8 cellular contexts compared by ENCODE assay signal in the genomic region with DNA sequence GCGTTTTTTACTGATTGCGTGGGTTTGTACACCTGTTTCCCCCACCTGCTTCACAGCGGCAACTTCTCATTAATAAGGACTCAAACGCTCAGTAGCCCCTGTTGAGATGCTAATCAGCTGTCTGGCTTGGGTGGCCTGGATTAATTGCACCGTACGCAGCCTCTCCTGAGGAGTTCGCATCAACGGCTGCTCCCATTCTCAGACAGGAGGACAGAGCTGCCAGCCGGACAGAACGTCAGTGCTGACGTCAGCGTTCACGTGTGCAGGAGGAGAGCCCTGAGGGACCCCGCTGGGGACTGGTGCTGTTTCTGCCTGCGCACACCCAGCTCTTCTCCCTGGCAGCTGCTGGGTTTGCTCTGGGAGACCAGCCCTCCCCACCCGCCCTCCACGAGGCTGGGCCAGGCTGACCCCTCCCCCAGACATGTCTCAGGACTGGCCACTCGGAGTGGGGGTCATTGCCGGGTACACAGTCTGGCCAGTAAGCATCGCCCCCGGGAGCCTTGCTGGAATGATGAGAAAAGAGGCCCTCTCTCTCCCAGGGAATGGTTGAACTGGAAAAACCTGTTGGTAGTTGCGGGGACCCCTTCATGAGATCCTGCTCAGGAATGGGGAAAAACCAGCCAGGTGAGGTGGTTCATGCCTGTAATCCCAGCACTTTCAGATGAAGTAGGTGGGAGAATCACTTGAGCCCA. TPM values are rescaled to one million over a fixed set of nuclear protein-coding genes. Genes with fewer than 3 reads are reported as not detected.
A peak's percentile ranks its signal among the peaks of the same experiment; 100 is the strongest.
DNase-seq lines count a peak whose midpoint lies in the region; ATAC-seq and TF ChIP-seq lines count a peak whose summit lies in the region.

No MANE protein-coding gene starts in this region.

- CTCF ChIA-PET in activated CD8-positive, alpha-beta memory T cell treated with anti-CD3 and anti-CD28 coated beads, Interleukin-2, amount 10 ng/mL, durations not matched to agents 7 days and 5 days (lab: Charles Lee) = interaction anchor here (0.6 kb wide), 1 partner anchor 30 kb away, joined by 3 read pairs; no protein-coding TSS in a partner anchor

- no peak for TF ChIP-seq CTCF in natural killer cell (IDR thresholded peaks at IDR 0.05)

- DNase-seq in SIG-M5 treated with dmso at 0.1 percent for 504 hours (lab: John Stamatoyannopoulos, UW; ENCODE audit: unreplicated experiment) (peak; percentile 87), SIG-M5 (lab: John Stamatoyannopoulos, UW) (no peak), SK-N-DZ (ENCODE audit: low spot score) (peak; percentile 83), fibroblast of gingiva (ENCODE audit: low read depth) (peak; percentile 43), natural killer cell (no peak), HK-2 (ENCODE audit: unreplicated experiment) (no peak)
- DNase-seq in activated CD8-positive, alpha-beta memory T cell treated with anti-CD3 and anti-CD28 coated beads, Interleukin-2, amount 10 ng/mL, durations not matched to agents 7 days and 5 days = no peak

- H3K27me3 Mint-ChIP-seq in natural killer cell (ENCODE audit: low read depth in 2 of 2) = peaks cover 7 to 14% of the 10 kb centered on the region in 2 donors
- peaks cover 6% of the 10 kb centered on the region for H3K27me3 Mint-ChIP-seq in activated CD8-positive, alpha-beta memory T cell treated with anti-CD3 and anti-CD28 coated beads, Interleukin-2, amount 10 ng/mL, durations not matched to agents 7 days and 5 days

- peak overlapping the region; percentile 37 for H3K4me3 Mint-ChIP-seq in natural killer cell
- H3K4me3 Mint-ChIP-seq in activated CD8-positive, alpha-beta memory T cell treated with anti-CD3 and anti-CD28 coated beads, Interleukin-2, amount 10 ng/mL, durations not matched to agents 7 days and 5 days = no peak overlapping the region

- H3K9me3 Mint-ChIP-seq in natural killer cell = no peaks in the 10 kb centered on the region
- H3K9me3 Mint-ChIP-seq in activated CD8-positive, alpha-beta memory T cell treated with anti-CD3 and anti-CD28 coated beads, Interleukin-2, amount 10 ng/mL, durations not matched to agents 7 days and 5 days (ENCODE audit: low read depth) = no peaks in the 10 kb centered on the region

- intact Hi-C loops in natural killer cell (cut with micrococcal nuclease) = no loop called here

- H3K36me3 Mint-ChIP-seq in natural killer cell = no peaks in the 10 kb centered on the region
- no peaks in the 10 kb centered on the region for H3K36me3 Mint-ChIP-seq in activated CD8-positive, alpha-beta memory T cell treated with anti-CD3 and anti-CD28 coated beads, Interleukin-2, amount 10 ng/mL, durations not matched to agents 7 days and 5 days

- peak overlapping the region in 1 of 2 donors; percentile 36 for H3K27ac Mint-ChIP-seq in natural killer cell
- H3K27ac Mint-ChIP-seq in activated CD8-positive, alpha-beta memory T cell treated with anti-CD3 and anti-CD28 coated beads, Interleukin-2, amount 10 ng/mL, durations not matched to agents 7 days and 5 days = no peak overlapping the region

- H3K4me1 Mint-ChIP-seq in natural killer cell = peaks cover 7% of the 10 kb centered on the region in 2 donors
- H3K4me1 Mint-ChIP-seq in activated CD8-positive, alpha-beta memory T cell treated with anti-CD3 and anti-CD28 coated beads, Interleukin-2, amount 10 ng/mL, durations not matched to agents 7 days and 5 days = peaks cover 23% of the 10 kb centered on the region

- ATAC-seq in natural killer cell (peak; percentile 44 to 90 (median 78)), HG02588 (IDR thresholded peaks at IDR 0.05; ENCODE audit: unreplicated experiment) (no peak)
- no peak for ATAC-seq in activated CD8-positive, alpha-beta memory T cell treated with anti-CD3 and anti-CD28 coated beads, Interleukin-2, amount 10 ng/mL, durations not matched to agents 7 days and 5 days

RNA-seq across cellular contexts. Expression of a gene that starts 5.7 kb away (rescaled TPM):
- 19.1 and 26.6 TPM in 2 replicates for polyA plus RNA-seq in SK-N-DZ (2014; cell fraction: cytosol; rRNA removed)
- 27.9 and 35.3 TPM in 2 replicates for polyA plus RNA-seq in SK-N-DZ (2014; cell fraction: nucleus; rRNA removed)
- total RNA-seq in natural killer cell = 100 to 1,000 TPM in 2 of 3 donors, 10 to 100 TPM in 1; 88.8 to 117 (median 117) TPM
- 10 to 100 TPM; 36.1 to 48.7 TPM for total RNA-seq in activated CD8-positive, alpha-beta memory T cell treated with anti-CD3 and anti-CD28 coated beads, Interleukin-2, amount 10 ng/mL, durations not matched to agents 7 days and 5 days

RNA-seq across cellular contexts. Expression of a gene that starts 9.2 kb away (rescaled TPM):
- not detected in 2 replicates for polyA plus RNA-seq in SK-N-DZ (2014; cell fraction: cytosol; rRNA removed)
- 1.3 TPM in 1 of 2 replicates, not detected in the other for polyA plus RNA-seq in SK-N-DZ (2014; cell fraction: nucleus; rRNA removed)
- not detected for total RNA-seq in natural killer cell
- total RNA-seq in activated CD8-positive, alpha-beta memory T cell treated with anti-CD3 and anti-CD28 coated beads, Interleukin-2, amount 10 ng/mL, durations not matched to agents 7 days and 5 days = not detected

Comparison
In these comparisons a context has a peak if more than half of its experiments do, and no peak if none do; other contexts are left out.
1. DNase-seq: peak in SIG-M5 treated with dmso at 0.1 percent for 504 hours (single experiment), SK-N-DZ (single experiment) and fibroblast of gingiva (single experiment); none in SIG-M5 (single experiment), natural killer cell (single experiment), HK-2 (single experiment) and activated CD8-positive, alpha-beta memory T cell treated with anti-CD3 and anti-CD28 coated beads, Interleukin-2, amount 10 ng/mL, durations not matched to agents 7 days and 5 days (single experiment).
2. ATAC-seq: peak in natural killer cell (3 of 3); none in HG02588 (single experiment) and activated CD8-positive, alpha-beta memory T cell treated with anti-CD3 and anti-CD28 coated beads, Interleukin-2, amount 10 ng/mL, durations not matched to agents 7 days and 5 days (single experiment).